ENCODE assay signal across 14 cellular contexts in genomic region chr15:71069693-71070092, GRCh38. TPM values are rescaled to one million over a fixed set of nuclear protein-coding genes. Genes with fewer than 3 reads are reported as not detected.
"Had no signal": no experiment of that assay in that cellular context is flagged by ENCODE, and none has a peak within 500 bp of the region (broad histone marks: within the 10 kb centered on the region; RNA-seq: fewer than 3 reads in every experiment).

No MANE protein-coding gene starts in this region.

- H3K27ac ChIP-seq: adrenal gland, esophagus muscularis mucosa had no signal

- H3K4me1 ChIP-seq: adrenal gland, esophagus muscularis mucosa, prostate gland had no signal

- ATAC-seq: activated CD8-positive, alpha-beta T cell treated with anti-CD3 and anti-CD28 coated beads, Interleukin-2, amount 10 ng/mL, durations not matched to agents 7 days and 5 days; sciatic nerve had no signal

- DNase-seq: activated CD4-positive, alpha-beta T cell treated with anti-CD3 and anti-CD28 coated beads, Interleukin-2, amount 10 ng/mL, durations not matched to agents 24 days and 14 days; activated CD4-positive, CD25-positive, alpha-beta regulatory T cell; activated CD8-positive, alpha-beta memory T cell treated with anti-CD3 and anti-CD28 coated beads, Interleukin-2, amount 50 U/mL, for 4 hours; activated CD8-positive, alpha-beta T cell treated with anti-CD3 and anti-CD28 coated beads, Interleukin-2, amount 10 ng/mL, durations not matched to agents 7 days and 5 days; activated effector memory CD4-positive, alpha-beta T cell treated with anti-CD3 and anti-CD28 coated beads, Interleukin-2, amount 50 U/mL, for 16 hours; activated T-cell treated with anti-CD3 and anti-CD28 coated beads, Interleukin-2, amount 50 U/mL, for 48 hours; adrenal gland; hypothalamus; mesendoderm; occipital lobe had no signal

- H3K9me3 ChIP-seq: adrenal gland, esophagus muscularis mucosa, prostate gland had no signal

- H3K4me3 ChIP-seq: adrenal gland, esophagus muscularis mucosa, prostate gland had no signal

- H3K27me3 ChIP-seq: adrenal gland, esophagus muscularis mucosa had no signal

- H3K36me3 ChIP-seq: adrenal gland, esophagus muscularis mucosa, prostate gland had no signal

RNA-seq across cellular contexts. Expression of gene THSD4, which starts 45.6 kb away (rescaled TPM):
- total RNA-seq: activated CD4-positive, alpha-beta T cell treated with anti-CD3 and anti-CD28 coated beads, Interleukin-2, amount 10 ng/mL, durations not matched to agents 24 days and 14 days; activated CD8-positive, alpha-beta T cell treated with anti-CD3 and anti-CD28 coated beads, Interleukin-2, amount 10 ng/mL, durations not matched to agents 7 days and 5 days; T-helper 2 cell treated with Interferon-gamma antibody and Interleukin-4, amounts not matched to agents 100 ng/mL and 5 ng/mL, for 36 hours had no signal
